ENCODE assay signal across 16 cellular contexts in genomic region chr2:174331731-174332606, GRCh38. TPM values are rescaled to one million over a fixed set of nuclear protein-coding genes. Genes with fewer than 3 reads are reported as not detected.
DNase-seq lines count a peak whose midpoint lies in the region; TF ChIP-seq lines count a peak whose summit lies in the region.
"Had no signal": no experiment of that assay in that cellular context is flagged by ENCODE, and none has a peak within 500 bp of the region (broad histone marks: within the 10 kb centered on the region; RNA-seq: fewer than 3 reads in every experiment).

No MANE protein-coding gene starts in this region.

- peaks cover 10% of the 10 kb centered on the region for H3K36me3 Mint-ChIP-seq in Calu3 (ENCODE audit: insufficient read depth, unreplicated experiment)
- H3K36me3 Mint-ChIP-seq in mesothelial cell of epicardium, result no peaks in the 10 kb centered on the region

- H3K9me3 Mint-ChIP-seq in Calu3 (ENCODE audit: low read depth, unreplicated experiment) (no peaks in the 10 kb centered on the region), mesothelial cell of epicardium (no peaks in the 10 kb centered on the region)
- H3K9me3 Mint-ChIP-seq: activated naive CD4-positive, alpha-beta T cell treated with anti-CD3 and anti-CD28 coated beads, Interleukin-2, amount 10 ng/mL, durations not matched to agents 7 days and 5 days had no signal

- H3K27ac ChIP-seq in HUES48 (ENCODE audit: low read depth, low read length) (no peak overlapping the region), WERI-Rb-1 (peak overlapping the region; percentile 68), testis (no peak overlapping the region), caudate nucleus (ENCODE audit: low read depth, low read length) (no peak overlapping the region)
- H3K27ac ChIP-seq: gastrocnemius medialis, uterus had no signal

- H3K4me1 Mint-ChIP-seq in Calu3 (ENCODE audit: low read depth, unreplicated experiment) (peaks cover 47% of the 10 kb centered on the region), mesothelial cell of epicardium (peaks cover 46% of the 10 kb centered on the region)

- no peak for TF ChIP-seq POLR2A in testis (IDR thresholded peaks at IDR 0.05)

- DNase-seq in Calu3, result no peak
- DNase-seq in WERI-Rb-1, result peak; percentile 79
- DNase-seq in mesothelial cell of epicardium (ENCODE audit: low spot score in 2 of 2, unreplicated experiment in 2 of 2), result no peak
- no peak for DNase-seq in NCI-H345 (lab: John Stamatoyannopoulos, UW)
- no peak for DNase-seq in HUDEP-2 (lab: John Stamatoyannopoulos, UW; ENCODE audit: unreplicated experiment in 76 of 76)
- no peak for DNase-seq in testis
- DNase-seq in caudate nucleus (lab: John Stamatoyannopoulos, UW), result no peak
- DNase-seq: activated CD4-positive, alpha-beta T cell treated with anti-CD3 and anti-CD28 coated beads, Interleukin-2, amount 50 U/mL, for 1 hour; activated naive CD4-positive, alpha-beta T cell treated with anti-CD3 and anti-CD28 coated beads, Interleukin-2, amount 10 ng/mL, durations not matched to agents 7 days and 5 days; dermis blood vessel endothelial cell; gastrocnemius medialis; NCI-H2081 treated with DMSO at 0.1 percent for 48 hours; SIG-M5; uterus had no signal

- TF ChIP-seq CTCF in Calu3 (IDR thresholded peaks at IDR 0.05; ENCODE audit: unreplicated experiment) (no peak), WERI-Rb-1 (IDR thresholded peaks at IDR 0.05; ENCODE audit: low read depth, low read length) (no peak), mesothelial cell of epicardium (IDR thresholded peaks at IDR 0.05; ENCODE audit: unreplicated experiment) (no peak), testis (IDR thresholded peaks at IDR 0.05) (no peak)

- 16 to 21% methylated on average over 27 of the region's 27 CpGs for WGBS in testis, 2 donors

- BruUV-seq in Calu3 (replicated peaks; lab: Mats Ljungman, UMichigan), result no TSS peak

- H3K9ac ChIP-seq in HUES48 (ENCODE audit: low read depth, low read length), result no peak overlapping the region

- H3K4me3 Mint-ChIP-seq in Calu3 (ENCODE audit: low read depth, unreplicated experiment) (peak overlapping the region; percentile 47), mesothelial cell of epicardium (peak overlapping the region; percentile 38)
- H3K4me3 Mint-ChIP-seq: activated naive CD4-positive, alpha-beta T cell treated with anti-CD3 and anti-CD28 coated beads, Interleukin-2, amount 10 ng/mL, durations not matched to agents 7 days and 5 days had no signal

- H3K27me3 ChIP-seq in HUES48 (ENCODE audit: control insufficient read depth, insufficient read depth, low read length) (peaks cover 100% of the 10 kb centered on the region), WERI-Rb-1 (ENCODE audit: insufficient read depth, low read depth, severe bottlenecking) (no peaks in the 10 kb centered on the region), testis (peaks cover 11% of the 10 kb centered on the region)

- peaks cover 100% of the 10 kb centered on the region for H3K27me3 Mint-ChIP-seq in Calu3 (ENCODE audit: unreplicated experiment)
- H3K27me3 Mint-ChIP-seq in mesothelial cell of epicardium (ENCODE audit: low read depth), result peaks cover 94% of the 10 kb centered on the region

- intact Hi-C loops in Calu3 (cut with micrococcal nuclease; ENCODE audit: unreplicated experiment) (no loop called here), testis (cut with DNase I; ENCODE audit: low total_unique reads) (no loop called here)

- H3K4me1 ChIP-seq in HUES48 (ENCODE audit: control insufficient read depth, insufficient read depth, low read length) (peaks cover 56% of the 10 kb centered on the region), testis (peaks cover 17% of the 10 kb centered on the region)

- H3K36me3 ChIP-seq in HUES48 (ENCODE audit: control insufficient read depth, insufficient read depth, low read length) (no peaks in the 10 kb centered on the region), WERI-Rb-1 (peaks cover 9% of the 10 kb centered on the region), testis (ENCODE audit: low read depth, missing control alignments) (no peaks in the 10 kb centered on the region)
- H3K36me3 ChIP-seq: gastrocnemius medialis, uterus had no signal

- CTCF ChIA-PET in Calu3 (lab: Charles Lee), result interaction anchor here (1.4 kb wide), 1 partner anchor 9 kb away, joined by 3 read pairs; no protein-coding TSS in a partner anchor

- H3K4me3 ChIP-seq in HUES48 (ENCODE audit: low read depth, low read length), result peak overlapping the region; percentile 38
- H3K4me3 ChIP-seq in WERI-Rb-1 (ENCODE audit: low read depth, low read length), result peak overlapping the region; percentile 49
- no peak overlapping the region for H3K4me3 ChIP-seq in testis
- H3K4me3 ChIP-seq: gastrocnemius medialis, uterus had no signal

- H3K9me3 ChIP-seq in HUES48 (ENCODE audit: control insufficient read depth, insufficient read depth, low read length) (no peaks in the 10 kb centered on the region), WERI-Rb-1 (ENCODE audit: severe bottlenecking) (no peaks in the 10 kb centered on the region), testis (no peaks in the 10 kb centered on the region)
- H3K9me3 ChIP-seq: gastrocnemius medialis, uterus had no signal

- H3K27ac Mint-ChIP-seq in Calu3 (ENCODE audit: unreplicated experiment), result no peak overlapping the region
- no peak overlapping the region for H3K27ac Mint-ChIP-seq in mesothelial cell of epicardium

RNA-seq across cellular contexts. Expression of gene SP9, which starts 2.8 kb away (rescaled TPM):
- total RNA-seq in Calu3 (2022), result not detected in 2 replicates
- total RNA-seq in mesothelial cell of epicardium, result 1.1 to 1.4 TPM (median 1.3 TPM) in 3 replicates
- 1 to 10 TPM in 1 of 2 donors, under 1 TPM in 1; 0.74 to 1.5 TPM for total RNA-seq in testis
- polyA plus RNA-seq in testis (ENCODE audit: insufficient read depth, low read depth, low replicate concordance), result 0.74 TPM
- total RNA-seq: dermis blood vessel endothelial cell, liver, uterus had no signal
- polyA plus RNA-seq: liver had no signal

Comparison
In these comparisons a context has a peak if more than half of its experiments do, and no peak if none do; other contexts are left out.
1. H3K4me3 ChIP-seq: peak in HUES48 (single experiment) and WERI-Rb-1 (single experiment); none in testis (0 of 2).